10 cellular contexts compared by ENCODE assay signal in the genomic region with DNA sequence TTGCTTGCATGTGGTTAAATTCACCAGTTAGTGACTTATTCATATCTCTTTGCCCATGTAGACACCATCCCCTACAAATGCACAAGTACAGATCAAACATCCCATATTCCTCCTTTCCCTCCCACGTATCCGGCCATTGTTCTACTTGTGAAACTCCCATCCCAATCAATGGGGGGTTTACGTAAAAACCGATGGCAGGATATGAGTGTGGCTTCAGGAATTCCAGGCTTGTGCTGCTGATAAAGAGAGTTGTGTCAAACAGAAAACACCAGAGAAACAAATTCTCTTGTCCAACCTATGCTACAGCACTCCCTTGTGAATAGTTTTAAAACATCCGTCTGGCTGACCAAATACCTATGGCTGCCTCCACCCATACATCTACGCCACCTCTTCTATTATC. TPM values are rescaled to one million over a fixed set of nuclear protein-coding genes. Genes with fewer than 3 reads are reported as not detected.
DNase-seq lines count a peak whose midpoint lies in the region; ATAC-seq and TF ChIP-seq lines count a peak whose summit lies in the region.
"Had no signal": no experiment of that assay in that cellular context is flagged by ENCODE, and none has a peak within 500 bp of the region (broad histone marks: within the 10 kb centered on the region; RNA-seq: fewer than 3 reads in every experiment).

No MANE protein-coding gene starts in this region.

- CTCF ChIA-PET in naive thymus-derived CD4-positive, alpha-beta T cell (lab: Charles Lee): interaction anchor here (0.6 to 1.2 kb wide), 2 partner anchors 83 to 537 kb away, joined by 3 read pairs; no protein-coding TSS in a partner anchor

- peaks cover 90% of the 10 kb centered on the region for H3K36me3 ChIP-seq in BLaER1
- no peaks in the 10 kb centered on the region for H3K36me3 ChIP-seq in MG63
- H3K36me3 ChIP-seq in naive thymus-derived CD4-positive, alpha-beta T cell (ENCODE audit: control insufficient read depth in 2 of 3, insufficient read depth in 3 of 3, low read length in 3 of 3): peaks cover 0 to 15% (median 4%) of the 10 kb centered on the region in 3 experiments

- no peaks in the 10 kb centered on the region for H3K27me3 ChIP-seq in BLaER1
- no peaks in the 10 kb centered on the region for H3K27me3 ChIP-seq in MG63
- no peaks in the 10 kb centered on the region for H3K27me3 ChIP-seq in naive thymus-derived CD4-positive, alpha-beta T cell (ENCODE audit: control insufficient read depth in 2 of 2, insufficient read depth in 2 of 2, low read length in 2 of 2)

- H3K4me1 ChIP-seq in BLaER1: peaks cover 100% of the 10 kb centered on the region
- H3K4me1 ChIP-seq in naive thymus-derived CD4-positive, alpha-beta T cell (ENCODE audit: control insufficient read depth in 2 of 2, insufficient read depth in 2 of 2, low read length in 2 of 2): peaks cover 76 to 77% of the 10 kb centered on the region in 2 donors

- peak overlapping the region in 7 of 9 donors; percentile 33 to 80 (median 63) for H3K27ac Mint-ChIP-seq in naive thymus-derived CD4-positive, alpha-beta T cell
- H3K27ac Mint-ChIP-seq in progenitor cell of endocrine pancreas: no peak overlapping the region
- no peak overlapping the region for H3K27ac Mint-ChIP-seq in activated T-helper 1 cell treated with anti-CD3 and anti-CD28 coated beads, Interleukin-12 subunit alpha, Interleukin-12 subunit beta, Interleukin-2, Interleukin-4 antibody, amounts not matched to agents 30 ng/mL and 10 ng/mL and 1 ng/mL, durations not matched to agents 14 hours and 24 hours and 36 hours

- H3K36me3 Mint-ChIP-seq in naive thymus-derived CD4-positive, alpha-beta T cell: peaks cover 5 to 63% (median 23%) of the 10 kb centered on the region in 5 donors
- no peaks in the 10 kb centered on the region for H3K36me3 Mint-ChIP-seq in progenitor cell of endocrine pancreas (ENCODE audit: insufficient read depth)
- peaks cover 46% of the 10 kb centered on the region for H3K36me3 Mint-ChIP-seq in activated T-helper 1 cell treated with anti-CD3 and anti-CD28 coated beads, Interleukin-12 subunit alpha, Interleukin-12 subunit beta, Interleukin-2, Interleukin-4 antibody, amounts not matched to agents 30 ng/mL and 10 ng/mL and 1 ng/mL, durations not matched to agents 14 hours and 24 hours and 36 hours (ENCODE audit: low read depth)

- TF ChIP-seq CTCF in epithelial cell of proximal tubule (conservative IDR thresholded peaks at IDR 0.05; ENCODE audit: low read depth, low read length) (no peak), progenitor cell of endocrine pancreas (IDR thresholded peaks at IDR 0.05; ENCODE audit: unreplicated experiment) (no peak)

- peaks cover 75 to 100% (median 98%) of the 10 kb centered on the region in 7 donors for H3K4me1 Mint-ChIP-seq in naive thymus-derived CD4-positive, alpha-beta T cell
- peaks cover 4% of the 10 kb centered on the region for H3K4me1 Mint-ChIP-seq in progenitor cell of endocrine pancreas (ENCODE audit: low read depth)
- H3K4me1 Mint-ChIP-seq in activated T-helper 1 cell treated with anti-CD3 and anti-CD28 coated beads, Interleukin-12 subunit alpha, Interleukin-12 subunit beta, Interleukin-2, Interleukin-4 antibody, amounts not matched to agents 30 ng/mL and 10 ng/mL and 1 ng/mL, durations not matched to agents 14 hours and 24 hours and 36 hours (ENCODE audit: low read depth): peaks cover 69% of the 10 kb centered on the region

- H3K9ac ChIP-seq in BLaER1: no peak overlapping the region

- no peak for ATAC-seq in naive thymus-derived CD4-positive, alpha-beta T cell
- ATAC-seq in HG03565 (IDR thresholded peaks at IDR 0.05; ENCODE audit: unreplicated experiment): no peak

- H3K9me3 ChIP-seq in BLaER1 (peaks cover 19% of the 10 kb centered on the region; the same call in 1 of the 2 replicates), MG63 (no peaks in the 10 kb centered on the region)
- H3K9me3 ChIP-seq in naive thymus-derived CD4-positive, alpha-beta T cell (ENCODE audit: control insufficient read depth in 2 of 3, low read length in 3 of 3): no peaks in the 10 kb centered on the region

- H4K20me1 ChIP-seq in BLaER1: peaks cover 100% of the 10 kb centered on the region

- peaks cover 0 to 11% (median 0%) of the 10 kb centered on the region in 11 donors for H3K9me3 Mint-ChIP-seq in naive thymus-derived CD4-positive, alpha-beta T cell
- H3K9me3 Mint-ChIP-seq in progenitor cell of endocrine pancreas (ENCODE audit: low read depth): no peaks in the 10 kb centered on the region
- H3K9me3 Mint-ChIP-seq in activated T-helper 1 cell treated with anti-CD3 and anti-CD28 coated beads, Interleukin-12 subunit alpha, Interleukin-12 subunit beta, Interleukin-2, Interleukin-4 antibody, amounts not matched to agents 30 ng/mL and 10 ng/mL and 1 ng/mL, durations not matched to agents 14 hours and 24 hours and 36 hours: peaks cover 8% of the 10 kb centered on the region

- no peaks in the 10 kb centered on the region for H3K27me3 Mint-ChIP-seq in naive thymus-derived CD4-positive, alpha-beta T cell
- H3K27me3 Mint-ChIP-seq in progenitor cell of endocrine pancreas: peaks cover 41% of the 10 kb centered on the region
- H3K27me3 Mint-ChIP-seq in activated T-helper 1 cell treated with anti-CD3 and anti-CD28 coated beads, Interleukin-12 subunit alpha, Interleukin-12 subunit beta, Interleukin-2, Interleukin-4 antibody, amounts not matched to agents 30 ng/mL and 10 ng/mL and 1 ng/mL, durations not matched to agents 14 hours and 24 hours and 36 hours (ENCODE audit: insufficient read depth): no peaks in the 10 kb centered on the region

- POLR2A ChIA-PET in naive thymus-derived CD4-positive, alpha-beta T cell (lab: Charles Lee): interaction anchor here (0.6 to 1.7 kb wide), 3 partner anchors 18 to 608 kb away, joined by 4 to 9 read pairs (median 4); no protein-coding TSS in a partner anchor

- H3K4me2 ChIP-seq in BLaER1: peak overlapping the region; percentile 97; the same call in 1 of the 2 replicates

- H3K4me3 Mint-ChIP-seq in naive thymus-derived CD4-positive, alpha-beta T cell: peak overlapping the region in 6 of 10 donors; percentile 0 to 47 (median 26)
- no peak overlapping the region for H3K4me3 Mint-ChIP-seq in progenitor cell of endocrine pancreas (ENCODE audit: low read depth)
- H3K4me3 Mint-ChIP-seq in activated T-helper 1 cell treated with anti-CD3 and anti-CD28 coated beads, Interleukin-12 subunit alpha, Interleukin-12 subunit beta, Interleukin-2, Interleukin-4 antibody, amounts not matched to agents 30 ng/mL and 10 ng/mL and 1 ng/mL, durations not matched to agents 14 hours and 24 hours and 36 hours: no peak overlapping the region

- DNase-seq in MG63 (peak; percentile 14), epithelial cell of proximal tubule (ENCODE audit: low read depth) (peak; percentile 3), progenitor cell of endocrine pancreas (ENCODE audit: low spot score, unreplicated experiment) (no peak)
- no peak for DNase-seq in naive thymus-derived CD4-positive, alpha-beta T cell
- no peak for DNase-seq in stimulated activated naive CD4-positive, alpha-beta T cell (lab: John Stamatoyannopoulos, UW)
- no peak for DNase-seq in activated T-helper 1 cell treated with anti-CD3 and anti-CD28 coated beads, Interleukin-12 subunit alpha, Interleukin-12 subunit beta, Interleukin-2, Interleukin-4 antibody, amounts not matched to agents 30 ng/mL and 10 ng/mL and 1 ng/mL, durations not matched to agents 14 hours and 24 hours and 36 hours (ENCODE audit: low spot score)
- DNase-seq: activated naive CD4-positive, alpha-beta T cell; KG1 had no signal

- intact Hi-C loops in naive thymus-derived CD4-positive, alpha-beta T cell (cut with micrococcal nuclease): no loop called here
- intact Hi-C loops in activated T-helper 1 cell treated with anti-CD3 and anti-CD28 coated beads, Interleukin-12 subunit alpha, Interleukin-12 subunit beta, Interleukin-2, Interleukin-4 antibody, amounts not matched to agents 30 ng/mL and 10 ng/mL and 1 ng/mL, durations not matched to agents 14 hours and 24 hours and 36 hours (cut with micrococcal nuclease): no loop called here

- no peak overlapping the region for H3K4me3 ChIP-seq in BLaER1
- H3K4me3 ChIP-seq in MG63: no peak overlapping the region
- H3K4me3 ChIP-seq in epithelial cell of proximal tubule (ENCODE audit: low read depth, low read length): no peak overlapping the region
- H3K4me3 ChIP-seq in naive thymus-derived CD4-positive, alpha-beta T cell (ENCODE audit: low read length): no peak overlapping the region

- no peak overlapping the region for H3K27ac ChIP-seq in BLaER1
- H3K27ac ChIP-seq in naive thymus-derived CD4-positive, alpha-beta T cell (ENCODE audit: low read depth, low read length): no peak overlapping the region

RNA-seq across cellular contexts. Expression of a gene that starts 15.5 kb away (rescaled TPM):
- total RNA-seq in MG63 (2014; rRNA removed; shearing (Covaris generic); ENCODE audit: low replicate concordance): 6.1 and 6.4 TPM in 2 replicates
- total RNA-seq in epithelial cell of proximal tubule: 0.17 and 0.87 TPM in 2 replicates
- 100 to 1,000 TPM in 1 of 5 experiments, 10 to 100 TPM in 4; 80.8 to 108 (median 89.3) TPM for total RNA-seq in naive thymus-derived CD4-positive, alpha-beta T cell
- 10 to 100 TPM; 52.1 to 53.8 TPM for polyA plus RNA-seq in naive thymus-derived CD4-positive, alpha-beta T cell
- total RNA-seq in progenitor cell of endocrine pancreas: 0.22 TPM in 1 of 2 replicates, not detected in the other
- 40.7 and 41.5 TPM in 2 replicates for total RNA-seq in activated T-helper 1 cell treated with anti-CD3 and anti-CD28 coated beads, Interleukin-12 subunit alpha, Interleukin-12 subunit beta, Interleukin-2, Interleukin-4 antibody, amounts not matched to agents 30 ng/mL and 10 ng/mL and 1 ng/mL, durations not matched to agents 14 hours and 24 hours and 36 hours

Comparison
In these comparisons a context has a peak if more than half of its experiments do, and no peak if none do; other contexts are left out.
1. DNase-seq: peak in MG63 (single experiment) and epithelial cell of proximal tubule (single experiment); none in naive thymus-derived CD4-positive, alpha-beta T cell (0 of 9), progenitor cell of endocrine pancreas (single experiment), stimulated activated naive CD4-positive, alpha-beta T cell (0 of 6) and activated T-helper 1 cell treated with anti-CD3 and anti-CD28 coated beads, Interleukin-12 subunit alpha, Interleukin-12 subunit beta, Interleukin-2, Interleukin-4 antibody, amounts not matched to agents 30 ng/mL and 10 ng/mL and 1 ng/mL, durations not matched to agents 14 hours and 24 hours and 36 hours (single experiment).
2. H3K27ac Mint-ChIP-seq: peak in naive thymus-derived CD4-positive, alpha-beta T cell (7 of 9); none in progenitor cell of endocrine pancreas (single experiment) and activated T-helper 1 cell treated with anti-CD3 and anti-CD28 coated beads, Interleukin-12 subunit alpha, Interleukin-12 subunit beta, Interleukin-2, Interleukin-4 antibody, amounts not matched to agents 30 ng/mL and 10 ng/mL and 1 ng/mL, durations not matched to agents 14 hours and 24 hours and 36 hours (single experiment).
3. H3K4me3 Mint-ChIP-seq: peak in naive thymus-derived CD4-positive, alpha-beta T cell (6 of 10); none in progenitor cell of endocrine pancreas (single experiment) and activated T-helper 1 cell treated with anti-CD3 and anti-CD28 coated beads, Interleukin-12 subunit alpha, Interleukin-12 subunit beta, Interleukin-2, Interleukin-4 antibody, amounts not matched to agents 30 ng/mL and 10 ng/mL and 1 ng/mL, durations not matched to agents 14 hours and 24 hours and 36 hours (single experiment).